Comparison of ENCODE assay signal across 28 cellular contexts in genomic region chr3:34001990-34002389, GRCh38.
"Had no signal": no experiment of that assay in that cellular context is flagged by ENCODE, and none has a peak within 500 bp of the region (broad histone marks: within the 10 kb centered on the region; RNA-seq: fewer than 3 reads in every experiment).

No MANE protein-coding gene starts in this region.

- FAIRE-seq: urothelium cell line had no signal

- ATAC-seq: naive thymus-derived CD4-positive, alpha-beta T cell; natural killer cell; psoas muscle; right cardiac atrium; right lobe of liver; stimulated activated memory B cell treated with anti-CD40 and anti-IgM and Interleukin-4, amounts not matched to agents 10 μg/mL and 1 μg/mL and 100 μg/mL, for 72 hours; stimulated activated naive CD8-positive, alpha-beta T cell treated with anti-CD3 and anti-CD28 coated beads, Interleukin-15, amount 100 ng/mL, for 72 hours; stimulated activated naive CD8-positive, alpha-beta T cell treated with anti-CD3 and anti-CD28 coated beads, Interleukin-15, Interleukin-2, amounts not matched to agents 100 U/mL and 50 U/mL, for 24 hours had no signal

- H3K79me2 ChIP-seq: parathyroid adenoma had no signal

- H3K27ac ChIP-seq: parathyroid adenoma, psoas muscle, right lobe of liver, sigmoid colon, spleen, thoracic aorta, thyroid gland, tibial nerve, upper lobe of left lung, vagina had no signal

- H3K4me3 ChIP-seq: neural progenitor cell, psoas muscle, right lobe of liver, sigmoid colon, smooth muscle cell, spleen, thoracic aorta, thyroid gland, tibial nerve, upper lobe of left lung, vagina had no signal

- H2AFZ ChIP-seq: neural progenitor cell, parathyroid adenoma had no signal

- DNase-seq: naive thymus-derived CD4-positive, alpha-beta T cell; natural killer cell; occipital lobe; posterior cingulate gyrus; psoas muscle; right cardiac atrium; right lobe of liver; sigmoid colon; spleen; stimulated activated CD4-positive, alpha-beta T cell treated with anti-CD3 and anti-CD28 coated beads, Interleukin-12 subunit alpha, Interleukin-12 subunit beta, amount 100 ng/mL, for 4 hours; stimulated activated CD4-positive, alpha-beta T cell treated with anti-CD3 and anti-CD28 coated beads, Interleukin-1b, Interleukin-23, amount 100 ng/mL, for 48 hours; stimulated activated CD4-positive, alpha-beta T cell treated with anti-CD3 and anti-CD28 coated beads, Interleukin-4, amount 100 ng/mL, for 1 hour; stimulated activated CD4-positive, alpha-beta T cell treated with anti-CD3 and anti-CD28 coated beads, Interleukin-4, amount 100 ng/mL, for 4 hours; stimulated activated CD8-positive, alpha-beta memory T cell treated with anti-CD3 and anti-CD28 coated beads, Interleukin-4, amount 100 ng/mL, for 48 hours; stimulated activated naive CD4-positive, alpha-beta T cell; stimulated activated naive CD8-positive, alpha-beta T cell treated with anti-CD3 and anti-CD28 coated beads, Interleukin-15, amount 100 ng/mL, for 72 hours; stimulated activated naive CD8-positive, alpha-beta T cell treated with anti-CD3 and anti-CD28 coated beads, Interleukin-15, Interleukin-2, amounts not matched to agents 100 U/mL and 50 U/mL, for 24 hours; thyroid gland; trophoblast cell; upper lobe of left lung had no signal

- H3K27me3 ChIP-seq: neural progenitor cell, right lobe of liver, sigmoid colon, spleen, thyroid gland, tibial nerve, upper lobe of left lung, vagina had no signal

- H3K9me3 ChIP-seq: psoas muscle, right lobe of liver, sigmoid colon, spleen, thoracic aorta, thyroid gland, upper lobe of left lung, vagina had no signal

- H3K4me1 ChIP-seq: parathyroid adenoma, psoas muscle, right lobe of liver, sigmoid colon, spleen, thyroid gland, tibial nerve, upper lobe of left lung, vagina had no signal

- H3K36me3 ChIP-seq: neural progenitor cell, right lobe of liver, sigmoid colon, spleen, thoracic aorta, thyroid gland, tibial nerve, upper lobe of left lung, vagina had no signal

- H3K4me2 ChIP-seq: smooth muscle cell had no signal

- H3K9ac ChIP-seq: neural progenitor cell, parathyroid adenoma had no signal
